ENCODE assay signal across 1 cellular context in the genomic region with DNA sequence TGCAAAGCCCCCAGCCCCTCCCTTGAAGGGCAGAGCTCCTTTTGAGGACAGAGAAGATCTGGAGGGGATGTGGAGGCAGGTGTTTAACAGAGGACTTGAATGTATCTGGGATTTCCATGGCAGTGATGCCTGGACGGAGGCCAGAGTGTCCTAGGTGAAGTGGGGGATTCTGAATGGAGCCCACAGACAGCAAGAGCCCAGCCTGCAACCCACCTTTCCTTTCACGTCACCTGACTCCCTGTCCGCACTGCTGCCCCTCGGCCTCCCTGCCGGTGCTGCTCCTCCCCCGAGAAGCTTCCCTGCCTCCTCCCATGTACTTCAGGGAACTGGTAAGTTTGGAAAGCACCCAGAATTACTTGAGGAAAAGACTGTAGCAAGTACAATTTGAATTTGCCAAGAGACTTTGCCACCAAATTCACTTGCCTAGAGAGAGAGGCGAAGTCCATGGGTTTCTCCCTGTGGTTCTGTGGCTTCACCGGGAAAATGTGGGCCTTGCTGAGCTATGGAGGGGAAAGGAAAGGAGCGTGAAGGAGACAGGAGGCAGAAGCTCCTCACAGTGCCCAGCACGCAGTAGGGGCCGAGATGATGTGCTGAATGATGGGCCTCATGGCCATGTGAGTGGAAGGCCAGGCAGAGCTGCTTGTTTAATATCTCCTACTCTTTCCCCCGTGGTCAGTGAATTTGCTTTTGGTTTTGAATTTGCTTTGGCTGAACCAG.
TF ChIP-seq lines count a peak whose summit lies in the region.

No MANE protein-coding gene starts in this region.

TF ChIP-seq in K562, 482 proteins besides CTCF, POLR2A, EP300 and RAD21:
- 0 out of 2 replicates have a peak, but pooled peaks have one; percentile 7 for TF ChIP-seq IFI16 (CRISPR knock-in tag; IDR thresholded peaks at IDR 0.05)
- TF ChIP-seq ZFP30 (CRISPR knock-in tag; IDR thresholded peaks at IDR 0.05; ENCODE audit: borderline replicate concordance), result no peak
- peak in 1 of 2 experiments; percentile 30 for TF ChIP-seq E2F6 (IDR thresholded peaks at IDR 0.05; ENCODE audit: borderline replicate concordance in 1 of 2, extremely low read depth in 1 of 2, insufficient read depth in 1 of 2, insufficient read length in 1 of 2, low read depth in 1 of 2, low read length in 1 of 2, poor library complexity in 1 of 2, severe bottlenecking in 1 of 2)
- no peak for TF ChIP-seq ZFP1 (CRISPR knock-in tag; IDR thresholded peaks at IDR 0.05)
- 0 out of 2 replicates have a peak, but pooled peaks have one; percentile 45 for TF ChIP-seq ELF2 (CRISPR knock-in tag; IDR thresholded peaks at IDR 0.05)
- no peak; the same call in 1 of the 2 replicates for TF ChIP-seq MAX (CRISPR knock-in tag; IDR thresholded peaks at IDR 0.05)
- TF ChIP-seq HCFC1 (IDR thresholded peaks at IDR 0.05; ENCODE audit: low read depth, low read length), result no peak
- 0 out of 2 replicates have a peak, but pooled peaks have one; percentile 20 for TF ChIP-seq CREB3 (tag; conservative IDR thresholded peaks at IDR 0.05; ENCODE audit: low read depth)
- no peak for TF ChIP-seq RBM15 (IDR thresholded peaks at IDR 0.05; ENCODE audit: insufficient read depth, low read length)
- TF ChIP-seq ARID2 (IDR thresholded peaks at IDR 0.05), result 0 out of 2 replicates have a peak, but pooled peaks have one; percentile 12
- 0 out of 2 replicates have a peak, but pooled peaks have one; percentile 3 for TF ChIP-seq ERF (CRISPR knock-in tag; IDR thresholded peaks at IDR 0.05)
- TF ChIP-seq ZNF24 (IDR thresholded peaks at IDR 0.05), result no peak
- TF ChIP-seq ZNF699 (CRISPR knock-in tag; IDR thresholded peaks at IDR 0.05; ENCODE audit: insufficient replicate concordance), result no peak
- 0 out of 2 replicates have a peak, but pooled peaks have one; percentile 10 for TF ChIP-seq RB1 (IDR thresholded peaks at IDR 0.05; ENCODE audit: low read depth)
- TF ChIP-seq NFIC (IDR thresholded peaks at IDR 0.05), result peak; percentile 44; the same call in 1 of the 2 replicates
- no peak for TF ChIP-seq CHD4 (IDR thresholded peaks at IDR 0.05; ENCODE audit: insufficient read depth, insufficient replicate concordance, low read depth, low read length, poor library complexity, severe bottlenecking)
- no peak for TF ChIP-seq GATA2 (CRISPR knock-in tag; IDR thresholded peaks at IDR 0.05)
- no peak for TF ChIP-seq TSHZ1 (CRISPR knock-in tag; IDR thresholded peaks at IDR 0.05)
- peak; percentile 51; the same call in 1 of the 2 replicates for TF ChIP-seq NFRKB (IDR thresholded peaks at IDR 0.05; ENCODE audit: low read depth)
- TF ChIP-seq, protein P1, sequence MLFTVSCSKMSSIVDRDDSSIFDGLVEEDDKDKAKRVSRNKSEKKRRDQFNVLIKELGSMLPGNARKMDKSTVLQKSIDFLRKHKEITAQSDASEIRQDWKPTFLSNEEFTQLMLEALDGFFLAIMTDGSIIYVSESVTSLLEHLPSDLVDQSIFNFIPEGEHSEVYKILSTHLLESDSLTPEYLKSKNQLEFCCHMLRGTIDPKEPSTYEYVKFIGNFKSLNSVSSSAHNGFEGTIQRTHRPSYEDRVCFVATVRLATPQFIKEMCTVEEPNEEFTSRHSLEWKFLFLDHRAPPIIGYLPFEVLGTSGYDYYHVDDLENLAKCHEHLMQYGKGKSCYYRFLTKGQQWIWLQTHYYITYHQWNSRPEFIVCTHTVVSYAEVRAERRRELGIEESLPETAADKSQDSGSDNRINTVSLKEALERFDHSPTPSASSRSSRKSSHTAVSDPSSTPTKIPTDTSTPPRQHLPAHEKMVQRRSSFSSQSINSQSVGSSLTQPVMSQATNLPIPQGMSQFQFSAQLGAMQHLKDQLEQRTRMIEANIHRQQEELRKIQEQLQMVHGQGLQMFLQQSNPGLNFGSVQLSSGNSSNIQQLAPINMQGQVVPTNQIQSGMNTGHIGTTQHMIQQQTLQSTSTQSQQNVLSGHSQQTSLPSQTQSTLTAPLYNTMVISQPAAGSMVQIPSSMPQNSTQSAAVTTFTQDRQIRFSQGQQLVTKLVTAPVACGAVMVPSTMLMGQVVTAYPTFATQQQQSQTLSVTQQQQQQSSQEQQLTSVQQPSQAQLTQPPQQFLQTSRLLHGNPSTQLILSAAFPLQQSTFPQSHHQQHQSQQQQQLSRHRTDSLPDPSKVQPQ (CRISPR knock-in tag; IDR thresholded peaks at IDR 0.05; ENCODE audit: borderline replicate concordance), result no peak
- no peak for TF ChIP-seq MBD2 (IDR thresholded peaks at IDR 0.05; ENCODE audit: borderline replicate concordance, low read depth)
- TF ChIP-seq ARID1B (IDR thresholded peaks at IDR 0.05), result no peak
- peak; percentile 28; the same call in 1 of the 2 replicates for TF ChIP-seq ZBTB7A (IDR thresholded peaks at IDR 0.05; ENCODE audit: borderline replicate concordance, control insufficient read depth, low read depth, low read length)
- no peak for TF ChIP-seq ZNF133 (CRISPR knock-in tag; IDR thresholded peaks at IDR 0.05)
- no peak for TF ChIP-seq ARID3A (IDR thresholded peaks at IDR 0.05; ENCODE audit: borderline replicate concordance, low read depth, low read length)
- TF ChIP-seq DMBX1 (CRISPR knock-in tag; IDR thresholded peaks at IDR 0.05; ENCODE audit: borderline replicate concordance), result no peak
- no peak for TF ChIP-seq HMG20B (CRISPR knock-in tag; IDR thresholded peaks at IDR 0.05)
- TF ChIP-seq FOSL1 (tag; conservative IDR thresholded peaks at IDR 0.05), result no peak
- no peak for TF ChIP-seq NR1H2 (CRISPR knock-in tag; IDR thresholded peaks at IDR 0.05)
- TF ChIP-seq ZKSCAN3 (CRISPR knock-in tag; IDR thresholded peaks at IDR 0.05), result no peak
- TF ChIP-seq ZNF668 (CRISPR knock-in tag; IDR thresholded peaks at IDR 0.05), result 0 out of 2 replicates have a peak, but pooled peaks have one; percentile 60
- no peak for TF ChIP-seq POLR3G (IDR thresholded peaks at IDR 0.05; ENCODE audit: extremely low read depth, insufficient read length, insufficient replicate concordance)
- TF ChIP-seq TAF7 (tag; IDR thresholded peaks at IDR 0.05), result no peak
- no peak for TF ChIP-seq ZNF41 (CRISPR knock-in tag; conservative IDR thresholded peaks at IDR 0.05)
- TF ChIP-seq ZNF274 (IDR thresholded peaks at IDR 0.05; ENCODE audit: borderline replicate concordance, low read depth, low read length), result no peak
- TF ChIP-seq YY1 (IDR thresholded peaks at IDR 0.05; ENCODE audit: borderline replicate concordance in 1 of 3, control insufficient read depth in 1 of 3, extremely low read depth in 1 of 3, insufficient read depth in 3 of 3, insufficient read length in 1 of 3, insufficient replicate concordance in 2 of 3, low read depth in 1 of 3, low read length in 2 of 3), result peak in 1 of 3 experiments; percentile 1
- TF ChIP-seq TAL1 (IDR thresholded peaks at IDR 0.05), result no peak
- TF ChIP-seq, protein P2, sequence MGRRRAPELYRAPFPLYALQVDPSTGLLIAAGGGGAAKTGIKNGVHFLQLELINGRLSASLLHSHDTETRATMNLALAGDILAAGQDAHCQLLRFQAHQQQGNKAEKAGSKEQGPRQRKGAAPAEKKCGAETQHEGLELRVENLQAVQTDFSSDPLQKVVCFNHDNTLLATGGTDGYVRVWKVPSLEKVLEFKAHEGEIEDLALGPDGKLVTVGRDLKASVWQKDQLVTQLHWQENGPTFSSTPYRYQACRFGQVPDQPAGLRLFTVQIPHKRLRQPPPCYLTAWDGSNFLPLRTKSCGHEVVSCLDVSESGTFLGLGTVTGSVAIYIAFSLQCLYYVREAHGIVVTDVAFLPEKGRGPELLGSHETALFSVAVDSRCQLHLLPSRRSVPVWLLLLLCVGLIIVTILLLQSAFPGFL (CRISPR knock-in tag; IDR thresholded peaks at IDR 0.05), result peak; percentile 75; the same call in 1 of the 2 replicates
